20 cellular contexts compared by ENCODE assay signal in genomic region chr18:7011142-7011541, GRCh38.
"Had no signal": no experiment of that assay in that cellular context is flagged by ENCODE, and none has a peak within 500 bp of the region (broad histone marks: within the 10 kb centered on the region; RNA-seq: fewer than 3 reads in every experiment).

No MANE protein-coding gene starts in this region.

- H3K9me3 ChIP-seq: right lobe of liver, thoracic aorta had no signal

- H3K9ac ChIP-seq: parathyroid adenoma had no signal

- H3K4me3 ChIP-seq: coronary artery, right lobe of liver, thoracic aorta had no signal

- H3K36me3 ChIP-seq: right lobe of liver, thoracic aorta had no signal

- ATAC-seq: activated T-cell treated with anti-CD3 and anti-CD28 coated beads, Interleukin-2, amount 50 U/mL, for 4 hours; left lobe of liver; right lobe of liver had no signal

- DNase-seq: activated CD4-positive, alpha-beta T cell treated with anti-CD3 and anti-CD28 coated beads for 4 hours; activated CD4-positive, alpha-beta T cell treated with anti-CD3 and anti-CD28 coated beads, Interleukin-2, amount 50 U/mL, for 48 hours; activated CD4-positive, CD25-positive, alpha-beta regulatory T cell; activated CD8-positive, alpha-beta memory T cell treated with anti-CD3 and anti-CD28 coated beads, Interleukin-2, amount 50 U/mL, for 48 hours; activated naive CD4-positive, alpha-beta T cell treated with Interleukin-2 at 50 U/mL for 16 hours; activated naive CD8-positive, alpha-beta T cell treated with anti-CD3 and anti-CD28 coated beads for 36 hours; activated T-cell treated with anti-CD3 and anti-CD28 coated beads, Interleukin-2, amount 50 U/mL, for 4 hours; amniotic stem cell; cerebellar nuclear complex; foreskin fibroblast; kidney; mammary epithelial cell; midbrain; right lobe of liver; stimulated activated CD4-positive, alpha-beta T cell treated with anti-CD3 and anti-CD28 coated beads, Interleukin-4, amount 100 ng/mL, for 1 hour; stimulated activated naive CD4-positive, alpha-beta T cell treated with Interleukin-2 at 50 U/mL for 16 hours had no signal

- H2AFZ ChIP-seq: parathyroid adenoma had no signal

- H3K4me1 ChIP-seq: parathyroid adenoma, right lobe of liver had no signal

- H3K27ac ChIP-seq: coronary artery, parathyroid adenoma, right lobe of liver, thoracic aorta had no signal

- H3K79me2 ChIP-seq: parathyroid adenoma had no signal

- H3K27me3 ChIP-seq: right lobe of liver had no signal
